In genomic region chr6:10847684-10848083, GRCh38 we compare ENCODE assay signal across 15 cellular contexts. TPM values are rescaled to one million over a fixed set of nuclear protein-coding genes. Genes with fewer than 3 reads are reported as not detected.
DNase-seq lines count a peak whose midpoint lies in the region; ATAC-seq and TF ChIP-seq lines count a peak whose summit lies in the region.
"Had no signal": no experiment of that assay in that cellular context is flagged by ENCODE, and none has a peak within 500 bp of the region (broad histone marks: within the 10 kb centered on the region; RNA-seq: fewer than 3 reads in every experiment).

No MANE protein-coding gene starts in this region.

- H3K27me3 Mint-ChIP-seq in endodermal cell (ENCODE audit: insufficient read depth), result peaks cover 5% of the 10 kb centered on the region
- peaks cover 22% of the 10 kb centered on the region for H3K27me3 Mint-ChIP-seq in activated T-helper 1 cell treated with anti-CD3 and anti-CD28 coated beads, Interleukin-12 subunit alpha, Interleukin-12 subunit beta, Interleukin-2, Interleukin-4 antibody, amounts not matched to agents 30 ng/mL and 10 ng/mL and 1 ng/mL, durations not matched to agents 14 hours and 24 hours and 36 hours (ENCODE audit: insufficient read depth)

- H3K9me3 Mint-ChIP-seq in endodermal cell, result peaks cover 4% of the 10 kb centered on the region
- H3K9me3 Mint-ChIP-seq in activated T-helper 1 cell treated with anti-CD3 and anti-CD28 coated beads, Interleukin-12 subunit alpha, Interleukin-12 subunit beta, Interleukin-2, Interleukin-4 antibody, amounts not matched to agents 30 ng/mL and 10 ng/mL and 1 ng/mL, durations not matched to agents 14 hours and 24 hours and 36 hours, result no peaks in the 10 kb centered on the region

- H3K36me3 ChIP-seq in endodermal cell (ENCODE audit: control insufficient read depth, insufficient read depth, low read length), result no peaks in the 10 kb centered on the region
- no peaks in the 10 kb centered on the region for H3K36me3 ChIP-seq in ascending aorta

- no peak overlapping the region for H3K9ac ChIP-seq in endodermal cell (ENCODE audit: extremely low read depth, low read length, poor library complexity, severe bottlenecking)

- TF ChIP-seq CTCF in 22Rv1 (IDR thresholded peaks at IDR 0.05) (peak; percentile 45), endodermal cell (conservative IDR thresholded peaks at IDR 0.05) (peak; percentile 69), ascending aorta (IDR thresholded peaks at IDR 0.05) (peak in 1 of 3 experiments; percentile 5)

- peak; percentile 22 for DNase-seq in DMS114 treated with DMSO at 0.1 percent for 48 hours (lab: John Stamatoyannopoulos, UW; ENCODE audit: unreplicated experiment)
- peak; percentile 11 for DNase-seq in MV-4-11 (lab: John Stamatoyannopoulos, UW)
- no peak for DNase-seq in endodermal cell
- DNase-seq in ascending aorta (ENCODE audit: low spot score in 2 of 2), result no peak
- DNase-seq in NCI-H2196 (lab: John Stamatoyannopoulos, UW; ENCODE audit: unreplicated experiment), result no peak
- no peak for DNase-seq in activated T-helper 1 cell treated with anti-CD3 and anti-CD28 coated beads, Interleukin-12 subunit alpha, Interleukin-12 subunit beta, Interleukin-2, Interleukin-4 antibody, amounts not matched to agents 30 ng/mL and 10 ng/mL and 1 ng/mL, durations not matched to agents 14 hours and 24 hours and 36 hours (ENCODE audit: low spot score)
- DNase-seq: activated gamma-delta T cell; naive B cell; NCI-H748 treated with DMSO at 0.1 percent for 48 hours; stimulated activated CD4-positive, alpha-beta T cell treated with anti-CD3 and anti-CD28 coated beads, Interleukin-2, amount 100 ng/mL, for 48 hours; testis had no signal

- no peak overlapping the region for H3K4me3 ChIP-seq in endodermal cell (ENCODE audit: low read length)
- H3K4me3 ChIP-seq in ascending aorta, result no peak overlapping the region
- H3K4me3 ChIP-seq: testis had no signal

- no peak for ATAC-seq in HG02970 (IDR thresholded peaks at IDR 0.05; ENCODE audit: low FRiP score, unreplicated experiment)
- ATAC-seq: WTC11 had no signal

- H3K9me3 ChIP-seq in endodermal cell (ENCODE audit: control insufficient read depth, low read length) (no peaks in the 10 kb centered on the region), ascending aorta (no peaks in the 10 kb centered on the region)
- H3K9me3 ChIP-seq: testis had no signal

- no peak overlapping the region for H3K27ac ChIP-seq in 22Rv1
- no peak overlapping the region for H3K27ac ChIP-seq in endodermal cell (ENCODE audit: low read depth, low read length)
- no peak overlapping the region for H3K27ac ChIP-seq in ascending aorta
- H3K27ac ChIP-seq: testis had no signal

- H3K36me3 Mint-ChIP-seq in endodermal cell (ENCODE audit: low read depth), result no peaks in the 10 kb centered on the region
- H3K36me3 Mint-ChIP-seq in activated T-helper 1 cell treated with anti-CD3 and anti-CD28 coated beads, Interleukin-12 subunit alpha, Interleukin-12 subunit beta, Interleukin-2, Interleukin-4 antibody, amounts not matched to agents 30 ng/mL and 10 ng/mL and 1 ng/mL, durations not matched to agents 14 hours and 24 hours and 36 hours (ENCODE audit: low read depth), result no peaks in the 10 kb centered on the region
- H3K36me3 Mint-ChIP-seq: naive B cell, WTC11 had no signal

- H3K4me1 ChIP-seq in endodermal cell (ENCODE audit: control insufficient read depth, insufficient read depth, low read length) (no peaks in the 10 kb centered on the region), ascending aorta (no peaks in the 10 kb centered on the region)
- H3K4me1 ChIP-seq: testis had no signal

- no peak overlapping the region for H3K27ac Mint-ChIP-seq in endodermal cell
- no peak overlapping the region for H3K27ac Mint-ChIP-seq in activated T-helper 1 cell treated with anti-CD3 and anti-CD28 coated beads, Interleukin-12 subunit alpha, Interleukin-12 subunit beta, Interleukin-2, Interleukin-4 antibody, amounts not matched to agents 30 ng/mL and 10 ng/mL and 1 ng/mL, durations not matched to agents 14 hours and 24 hours and 36 hours
- H3K27ac Mint-ChIP-seq: naive B cell, WTC11 had no signal

- H3K4me3 Mint-ChIP-seq in endodermal cell, result no peak overlapping the region
- no peak overlapping the region for H3K4me3 Mint-ChIP-seq in activated T-helper 1 cell treated with anti-CD3 and anti-CD28 coated beads, Interleukin-12 subunit alpha, Interleukin-12 subunit beta, Interleukin-2, Interleukin-4 antibody, amounts not matched to agents 30 ng/mL and 10 ng/mL and 1 ng/mL, durations not matched to agents 14 hours and 24 hours and 36 hours
- H3K4me3 Mint-ChIP-seq: naive B cell, WTC11 had no signal

- H3K4me1 Mint-ChIP-seq in endodermal cell, result no peaks in the 10 kb centered on the region
- H3K4me1 Mint-ChIP-seq in activated T-helper 1 cell treated with anti-CD3 and anti-CD28 coated beads, Interleukin-12 subunit alpha, Interleukin-12 subunit beta, Interleukin-2, Interleukin-4 antibody, amounts not matched to agents 30 ng/mL and 10 ng/mL and 1 ng/mL, durations not matched to agents 14 hours and 24 hours and 36 hours (ENCODE audit: low read depth), result no peaks in the 10 kb centered on the region
- H3K4me1 Mint-ChIP-seq: naive B cell, WTC11 had no signal

- intact Hi-C loops in ascending aorta (cut with DNase I), result no loop called here
- intact Hi-C loops in activated T-helper 1 cell treated with anti-CD3 and anti-CD28 coated beads, Interleukin-12 subunit alpha, Interleukin-12 subunit beta, Interleukin-2, Interleukin-4 antibody, amounts not matched to agents 30 ng/mL and 10 ng/mL and 1 ng/mL, durations not matched to agents 14 hours and 24 hours and 36 hours (cut with micrococcal nuclease), result loop anchor here (10.0 kb wide), 1 partner anchor 217 kb away; no protein-coding TSS in a partner anchor

- H3K27me3 ChIP-seq in endodermal cell (ENCODE audit: control insufficient read depth, insufficient read depth, low read length, poor library complexity, severe bottlenecking) (peaks cover under 1% of the 10 kb centered on the region), ascending aorta (no peaks in the 10 kb centered on the region)
- H3K27me3 ChIP-seq: testis had no signal

- 91% methylated on average over 3 of the region's 3 CpGs; no CpG with 5 or more reads in 1 of the 2 experiments for WGBS in endodermal cell (ENCODE audit: insufficient coverage in 1 of 2, insufficient read length in 1 of 2), 2 experiments

RNA-seq across cellular contexts. Expression of gene MAK, which starts 9.3 kb away (rescaled TPM):
- total RNA-seq in endodermal cell (under 1 TPM; 0.18 to 0.35 TPM), ascending aorta (not detected)
- 0.93 TPM for polyA plus RNA-seq in endodermal cell (2013, experiment 1 of 2)
- 0.83 TPM for polyA plus RNA-seq in endodermal cell (2013, experiment 2 of 2)
- total RNA-seq in activated T-helper 1 cell treated with anti-CD3 and anti-CD28 coated beads, Interleukin-12 subunit alpha, Interleukin-12 subunit beta, Interleukin-2, Interleukin-4 antibody, amounts not matched to agents 30 ng/mL and 10 ng/mL and 1 ng/mL, durations not matched to agents 14 hours and 24 hours and 36 hours, result 0.67 and 0.73 TPM in 2 replicates
- total RNA-seq: HT-29 had no signal

RNA-seq across cellular contexts. Expression of gene GCM2, which starts 34.2 kb away (rescaled TPM):
- not detected for total RNA-seq in endodermal cell
- polyA plus RNA-seq in endodermal cell (2013, experiment 1 of 2), result not detected
- not detected for polyA plus RNA-seq in endodermal cell (2013, experiment 2 of 2)
- not detected for total RNA-seq in ascending aorta
- total RNA-seq in activated T-helper 1 cell treated with anti-CD3 and anti-CD28 coated beads, Interleukin-12 subunit alpha, Interleukin-12 subunit beta, Interleukin-2, Interleukin-4 antibody, amounts not matched to agents 30 ng/mL and 10 ng/mL and 1 ng/mL, durations not matched to agents 14 hours and 24 hours and 36 hours, result not detected in 2 replicates
- total RNA-seq: HT-29 had no signal

RNA-seq across cellular contexts. Expression of gene SYCP2L, which starts 39.2 kb away (rescaled TPM):
- total RNA-seq in endodermal cell (10 to 100 TPM in 1 of 2 donors, 1 to 10 TPM in 1; 4.2 to 12.4 TPM), ascending aorta (0.32 TPM)
- polyA plus RNA-seq in endodermal cell (2013, experiment 1 of 2), result 10.3 TPM
- 9.0 TPM for polyA plus RNA-seq in endodermal cell (2013, experiment 2 of 2)
- total RNA-seq in activated T-helper 1 cell treated with anti-CD3 and anti-CD28 coated beads, Interleukin-12 subunit alpha, Interleukin-12 subunit beta, Interleukin-2, Interleukin-4 antibody, amounts not matched to agents 30 ng/mL and 10 ng/mL and 1 ng/mL, durations not matched to agents 14 hours and 24 hours and 36 hours, result not detected in 2 replicates

Comparison
In these comparisons a context has a peak if more than half of its experiments do, and no peak if none do; other contexts are left out.
1. DNase-seq: peak in DMS114 treated with DMSO at 0.1 percent for 48 hours (single experiment) and MV-4-11 (single experiment); none in endodermal cell (single experiment), ascending aorta (0 of 2), NCI-H2196 (single experiment) and activated T-helper 1 cell treated with anti-CD3 and anti-CD28 coated beads, Interleukin-12 subunit alpha, Interleukin-12 subunit beta, Interleukin-2, Interleukin-4 antibody, amounts not matched to agents 30 ng/mL and 10 ng/mL and 1 ng/mL, durations not matched to agents 14 hours and 24 hours and 36 hours (single experiment).